ENCODE assay signal across 22 cellular contexts in genomic region chr13:93810264-93810663, GRCh38.
DNase-seq lines count a peak whose midpoint lies in the region; ATAC-seq, FAIRE-seq and TF ChIP-seq lines count a peak whose summit lies in the region.
"Had no signal": no experiment of that assay in that cellular context is flagged by ENCODE, and none has a peak within 500 bp of the region (broad histone marks: within the 10 kb centered on the region; RNA-seq: fewer than 3 reads in every experiment).

No MANE protein-coding gene starts in this region.

- WGBS in HepG2 (ENCODE audit: low lambda C conversion rate) = 85% methylated on average over 4 of the region's 4 CpGs
- WGBS in right lobe of liver (ENCODE audit: insufficient coverage, low coverage, low lambda C conversion rate, missing lambda C conversion rate) = 48% methylated on average over 4 of the region's 4 CpGs

- H3K36me3 Mint-ChIP-seq in mesothelial cell of epicardium (no peaks in the 10 kb centered on the region), neural progenitor cell (no peaks in the 10 kb centered on the region)
- H3K36me3 Mint-ChIP-seq: CD4-positive, alpha-beta memory T cell had no signal

- peaks cover 29% of the 10 kb centered on the region for H3F3A ChIP-seq in neural progenitor cell (ENCODE audit: low read depth)

- H3K36me3 ChIP-seq in HepG2 (replicated peaks in 1 of 2; ENCODE audit: control insufficient read depth in 1 of 2, insufficient read depth in 2 of 2, low read length in 2 of 2) = no peaks in the 10 kb centered on the region
- H3K36me3 ChIP-seq in right lobe of liver = no peaks in the 10 kb centered on the region
- H3K36me3 ChIP-seq in neural progenitor cell = no peaks in the 10 kb centered on the region
- no peaks in the 10 kb centered on the region for H3K36me3 ChIP-seq in vagina
- H3K36me3 ChIP-seq: HAP-1 had no signal

- no peaks in the 10 kb centered on the region for H4K20me1 ChIP-seq in HepG2 (ENCODE audit: insufficient read depth, low read length)
- H4K20me1 ChIP-seq in neural progenitor cell (ENCODE audit: low read depth) = no peaks in the 10 kb centered on the region

- FAIRE-seq in HepG2 (lab: Jason Lieb, UNC) = no peak
- FAIRE-seq: A549, GM12891, GM18507 had no signal

- H3K27ac ChIP-seq in HepG2 (ENCODE audit: extremely low read length, insufficient read depth, low read length) (no peak overlapping the region), right lobe of liver (no peak overlapping the region), neural progenitor cell (no peak overlapping the region), vagina (no peak overlapping the region)
- H3K27ac ChIP-seq: A549 had no signal

- H2AFZ ChIP-seq in HepG2 (ENCODE audit: low read length) = no peak overlapping the region
- H2AFZ ChIP-seq in neural progenitor cell (replicated peaks) = no peak overlapping the region

- no peak for TF ChIP-seq RAD21 in HepG2 (CRISPR knock-in tag; IDR thresholded peaks at IDR 0.05)

- peaks cover 8% of the 10 kb centered on the region for H3K4me1 ChIP-seq in HepG2 (ENCODE audit: insufficient read depth, low read length)
- no peaks in the 10 kb centered on the region for H3K4me1 ChIP-seq in right lobe of liver
- H3K4me1 ChIP-seq in neural progenitor cell = peaks cover 46% of the 10 kb centered on the region
- H3K4me1 ChIP-seq in vagina = no peaks in the 10 kb centered on the region
- H3K4me1 ChIP-seq: A549 had no signal

- DNase-seq in HepG2 (ENCODE audit: low spot score) (peak; percentile 3), right lobe of liver (no peak), mesothelial cell of epicardium (ENCODE audit: low spot score in 2 of 2, unreplicated experiment in 2 of 2) (no peak), neural progenitor cell (ENCODE audit: low spot score) (no peak), AG20443 (ENCODE audit: low spot score) (no peak), NCI-H1436 treated with DMSO at 0.1 percent for 48 hours (lab: John Stamatoyannopoulos, UW) (no peak), vagina (ENCODE audit: extremely low spot score in 2 of 2) (no peak)
- DNase-seq: 8988T; ACHN; C1 segment of cervical spinal cord; Calu3; CD4-positive, alpha-beta memory T cell; COR-L47; DMS53; DMS79 treated with DMSO at 0.1 percent for 48 hours; GF-D8; GOT3; HFFc6 had no signal

- POLR2A ChIA-PET in HepG2 (lab: Yijun Ruan, JAX) = interaction anchor here (2.1 kb wide), 1 partner anchor 43 kb away, joined by 5 read pairs; no protein-coding TSS in a partner anchor

- no peak for ATAC-seq in HepG2
- no peak for ATAC-seq in right lobe of liver
- ATAC-seq: A549 had no signal

- H3K27ac Mint-ChIP-seq in mesothelial cell of epicardium (peak overlapping the region; percentile 32), neural progenitor cell (no peak overlapping the region)
- H3K27ac Mint-ChIP-seq: HFFc6 had no signal

- H3K27me3 ChIP-seq in HepG2 (ENCODE audit: control insufficient read depth in 1 of 2, insufficient read depth in 2 of 2, low read length in 2 of 2) (no peaks in the 10 kb centered on the region), right lobe of liver (no peaks in the 10 kb centered on the region), neural progenitor cell (no peaks in the 10 kb centered on the region), vagina (no peaks in the 10 kb centered on the region)

- intact Hi-C loops in HepG2 (cut with micrococcal nuclease; ENCODE audit: unreplicated experiment) (no loop called here), right lobe of liver (cut with DNase I) (no loop called here), vagina (cut with DNase I) (no loop called here)

- in situ Hi-C loops in HepG2 (cut with HindIII; ENCODE audit: extremely low pct_ligation_motif_present, low pct_unique_long_range_greater_than_20kb) = no loop called here

- H3K9me3 Mint-ChIP-seq in mesothelial cell of epicardium (no peaks in the 10 kb centered on the region), neural progenitor cell (no peaks in the 10 kb centered on the region)
- H3K9me3 Mint-ChIP-seq: HFFc6 had no signal

- H3K9ac ChIP-seq in HepG2 (ENCODE audit: insufficient read depth, low read depth, low read length) (no peak overlapping the region), neural progenitor cell (no peak overlapping the region)

- H3K4me2 ChIP-seq in HepG2 (ENCODE audit: low read depth, low read length) (no peak overlapping the region), neural progenitor cell (peak overlapping the region; percentile 51)
- H3K4me2 ChIP-seq: A549 had no signal

- H3K79me2 ChIP-seq in HepG2 (ENCODE audit: insufficient read depth, low read length) = no peaks in the 10 kb centered on the region
- H3K79me2 ChIP-seq in neural progenitor cell (ENCODE audit: low read depth) = no peaks in the 10 kb centered on the region

- no TSS peak for BruUV-seq in HepG2 (replicated peaks; lab: Mats Ljungman, UMichigan)

- TF ChIP-seq EP300 in HepG2 (IDR thresholded peaks at IDR 0.05; ENCODE audit: low read depth in 2 of 2, low read length in 2 of 2) (no peak), HepG2 (CRISPR knock-in tag; IDR thresholded peaks at IDR 0.05; ENCODE audit: borderline replicate concordance) (no peak)

- TF ChIP-seq CTCF in HepG2 (CRISPR knock-in tag; IDR thresholded peaks at IDR 0.05) = no peak
- TF ChIP-seq CTCF in right lobe of liver (IDR thresholded peaks at IDR 0.05) = no peak
- no peak for TF ChIP-seq CTCF in mesothelial cell of epicardium (IDR thresholded peaks at IDR 0.05; ENCODE audit: unreplicated experiment)
- TF ChIP-seq CTCF in neural progenitor cell (IDR thresholded peaks at IDR 0.05) = no peak
- no peak for TF ChIP-seq CTCF in vagina (IDR thresholded peaks at IDR 0.05)

- H3K4me3 ChIP-seq in HepG2 (replicated peaks in 1 of 3; ENCODE audit: insufficient read depth in 1 of 3, low read depth in 2 of 3, low read length in 3 of 3) (no peak overlapping the region), right lobe of liver (no peak overlapping the region), neural progenitor cell (no peak overlapping the region), vagina (no peak overlapping the region)
- H3K4me3 ChIP-seq: A549, HAP-1 had no signal

- TF ChIP-seq POLR2A in HepG2 (IDR thresholded peaks at IDR 0.05; ENCODE audit: insufficient read depth in 1 of 2, low read depth in 2 of 2, low read length in 2 of 2) (no peak), right lobe of liver (IDR thresholded peaks at IDR 0.05) (no peak), vagina (IDR thresholded peaks at IDR 0.05) (no peak)

- H3K9me3 ChIP-seq in HepG2 (ENCODE audit: low read length) = no peaks in the 10 kb centered on the region
- H3K9me3 ChIP-seq in right lobe of liver = no peaks in the 10 kb centered on the region
- H3K9me3 ChIP-seq in neural progenitor cell (ENCODE audit: low read depth) = no peaks in the 10 kb centered on the region
- H3K9me3 ChIP-seq in vagina = no peaks in the 10 kb centered on the region
- H3K9me3 ChIP-seq: A549, HAP-1 had no signal

- no peaks in the 10 kb centered on the region for H3K27me3 Mint-ChIP-seq in mesothelial cell of epicardium (ENCODE audit: low read depth)
- no peaks in the 10 kb centered on the region for H3K27me3 Mint-ChIP-seq in neural progenitor cell (ENCODE audit: insufficient read depth, low read depth)

- CTCF ChIA-PET in HepG2 (lab: Yijun Ruan, JAX; ENCODE audit: low intra/inter-chr PET ratio, low total read pairs) = no interaction called here

- H3K4me1 Mint-ChIP-seq in mesothelial cell of epicardium (peaks cover 21% of the 10 kb centered on the region), neural progenitor cell (peaks cover 23% of the 10 kb centered on the region)
- H3K4me1 Mint-ChIP-seq: CD4-positive, alpha-beta memory T cell had no signal

- H3K4me3 Mint-ChIP-seq in mesothelial cell of epicardium (no peak overlapping the region), neural progenitor cell (no peak overlapping the region)
- H3K4me3 Mint-ChIP-seq: CD4-positive, alpha-beta memory T cell; HFFc6 had no signal

TF ChIP-seq in HepG2, 621 proteins besides CTCF, POLR2A, EP300 and RAD21:
- no peak for TF ChIP-seq NCOR1 (IDR thresholded peaks at IDR 0.05; ENCODE audit: borderline replicate concordance, low read length)
- TF ChIP-seq SOX13 (IDR thresholded peaks at IDR 0.05) = no peak
- TF ChIP-seq SOX13 (CRISPR knock-in tag; conservative IDR thresholded peaks at IDR 0.05 in 1 of 2, IDR thresholded peaks at IDR 0.05 in 1 of 2) = peak in 1 of 2 experiments; percentile 69; a peak in 2 of 4 replicates
- TF ChIP-seq SOX5 (CRISPR knock-in tag; IDR thresholded peaks at IDR 0.05; ENCODE audit: borderline replicate concordance) = peak; percentile 29; the same call in 1 of the 2 replicates
